Comparison of ENCODE assay signal across 37 cellular contexts in genomic region chr14:70193396-70193795, GRCh38. TPM values are rescaled to one million over a fixed set of nuclear protein-coding genes. Genes with fewer than 3 reads are reported as not detected.
"Had no signal": no experiment of that assay in that cellular context is flagged by ENCODE, and none has a peak within 500 bp of the region (broad histone marks: within the 10 kb centered on the region; RNA-seq: fewer than 3 reads in every experiment).

No MANE protein-coding gene starts in this region.

- DNase-seq: activated effector memory CD4-positive, alpha-beta T cell treated with anti-CD3 and anti-CD28 coated beads, Interleukin-2, amount 50 U/mL, for 16 hours; activated effector memory CD4-positive, alpha-beta T cell treated with Interleukin-2 at 50 U/mL for 16 hours; activated gamma-delta T cell; activated gamma-delta T cell treated with Interleukin-2 at 50 U/mL for 16 hours; activated naive CD4-positive, alpha-beta T cell; activated naive CD4-positive, alpha-beta T cell treated with anti-CD3 and anti-CD28 coated beads for 36 hours; activated naive CD4-positive, alpha-beta T cell treated with anti-CD3 and anti-CD28 coated beads, Interleukin-2, amount 50 U/mL, for 16 hours; activated naive CD8-positive, alpha-beta T cell treated with anti-CD3 and anti-CD28 coated beads for 36 hours; activated naive CD8-positive, alpha-beta T cell treated with anti-CD3 and anti-CD28 coated beads, Interleukin-2, amount 10 ng/mL, durations not matched to agents 7 days and 5 days; activated naive CD8-positive, alpha-beta T cell treated with anti-CD3 and anti-CD28 coated beads, Interleukin-2, amount 50 U/mL, for 24 hours; activated T-cell treated with anti-CD3 and anti-CD28 coated beads for 4 hours; activated T-cell treated with anti-CD3 and anti-CD28 coated beads, Interleukin-2, amount 50 U/mL, for 1 hour; activated T-cell treated with anti-CD3 and anti-CD28 coated beads, Interleukin-2, amount 50 U/mL, for 24 hours; activated T-cell treated with anti-CD3 and anti-CD28 coated beads, Interleukin-2, amount 50 U/mL, for 4 hours; activated T-cell treated with anti-CD3 and anti-CD28 coated beads, Interleukin-2, amount 50 U/mL, for 48 hours; activated T-cell treated with anti-CD3 and anti-CD28 coated beads, Interleukin-2, amount 50 U/mL, for 72 hours; adrenal gland; amniotic stem cell; amygdala; anterior cingulate cortex; aorta; brain microvascular endothelial cell; caudate nucleus; central memory CD4-positive, alpha-beta T cell; cerebellar nuclear complex had no signal

- H3K4me1 ChIP-seq: breast epithelium had no signal

- H3K27ac ChIP-seq: adrenal gland, ascending aorta, body of pancreas, brain microvascular endothelial cell, breast epithelium, cardiac muscle cell had no signal

- ATAC-seq: activated naive CD4-positive, alpha-beta T cell treated with anti-CD3 and anti-CD28 coated beads, Interleukin-2, amount 50 U/mL, for 72 hours; activated naive CD8-positive, alpha-beta T cell treated with anti-CD3 and anti-CD28 coated beads, Interleukin-2, amount 50 U/mL, for 24 hours; activated T-cell treated with anti-CD3 and anti-CD28 coated beads, Interleukin-2, amount 50 U/mL, for 4 hours; activated T-cell treated with anti-CD3 and anti-CD28 coated beads, Interleukin-2, amount 50 U/mL, for 72 hours; activated T-helper 17 cell treated with anti-CD3 and anti-CD28 coated beads, Interleukin-2, amount 50 U/mL, for 72 hours; body of pancreas had no signal

- H3K27me3 ChIP-seq: ascending aorta had no signal

- H3K9me3 Mint-ChIP-seq: activated naive CD4-positive, alpha-beta T cell treated with anti-CD3 and anti-CD28 coated beads, Interleukin-2, amount 50 U/mL, for 72 hours; activated naive CD8-positive, alpha-beta T cell treated with anti-CD3 and anti-CD28 coated beads for 36 hours; activated naive CD8-positive, alpha-beta T cell treated with anti-CD3 and anti-CD28 coated beads, Interleukin-2, amount 10 ng/mL, durations not matched to agents 7 days and 5 days; activated T-cell treated with anti-CD3 and anti-CD28 coated beads, Interleukin-2, amount 50 U/mL, for 24 hours; activated T-cell treated with anti-CD3 and anti-CD28 coated beads, Interleukin-2, amount 50 U/mL, for 4 hours; activated T-helper 1 cell treated with anti-CD3 and anti-CD28 coated beads, Interleukin-12 subunit alpha, Interleukin-12 subunit beta, Interleukin-2, Interleukin-4 antibody, amounts not matched to agents 30 ng/mL and 10 ng/mL and 1 ng/mL, durations not matched to agents 14 hours and 24 hours and 36 hours; activated T-helper 17 cell treated with anti-CD3 and anti-CD28 coated beads, Interleukin-2, amount 50 U/mL, for 72 hours; activated T-helper 2 cell treated with anti-CD3 and anti-CD28 coated beads, Interferon-gamma antibody, Interleukin-2, Interleukin-4, amounts not matched to agents 10 μg/mL and 5 μg/mL and 100 μg/mL, durations not matched to agents 14 hours and 24 hours and 36 hours had no signal

- H3K4me3 ChIP-seq: adrenal gland, ascending aorta, body of pancreas, breast epithelium, cardiac muscle cell had no signal

- H3K36me3 Mint-ChIP-seq: activated naive CD8-positive, alpha-beta T cell; activated naive CD8-positive, alpha-beta T cell treated with anti-CD3 and anti-CD28 coated beads for 36 hours; activated naive CD8-positive, alpha-beta T cell treated with anti-CD3 and anti-CD28 coated beads, Interleukin-2, amount 10 ng/mL, durations not matched to agents 7 days and 5 days; brain had no signal

- H3K4me1 Mint-ChIP-seq: activated T-helper 17 cell treated with anti-CD3 and anti-CD28 coated beads, Interleukin-2, amount 50 U/mL, for 72 hours had no signal

- H3K36me3 ChIP-seq: adrenal gland, ascending aorta, brain microvascular endothelial cell, breast epithelium, cardiac muscle cell had no signal

- H3K9me3 ChIP-seq: adrenal gland, ascending aorta, body of pancreas, breast epithelium had no signal

- H3K4me3 Mint-ChIP-seq: activated naive CD4-positive, alpha-beta T cell treated with anti-CD3 and anti-CD28 coated beads for 36 hours; activated naive CD8-positive, alpha-beta T cell; activated naive CD8-positive, alpha-beta T cell treated with anti-CD3 and anti-CD28 coated beads for 36 hours; activated naive CD8-positive, alpha-beta T cell treated with anti-CD3 and anti-CD28 coated beads, Interleukin-2, amount 10 ng/mL, durations not matched to agents 7 days and 5 days; activated naive CD8-positive, alpha-beta T cell treated with anti-CD3 and anti-CD28 coated beads, Interleukin-2, amount 50 U/mL, for 24 hours; activated T-cell treated with anti-CD3 and anti-CD28 coated beads, Interleukin-2, amount 50 U/mL, for 24 hours; activated T-cell treated with anti-CD3 and anti-CD28 coated beads, Interleukin-2, amount 50 U/mL, for 4 hours; activated T-cell treated with anti-CD3 and anti-CD28 coated beads, Interleukin-2, amount 50 U/mL, for 72 hours; activated T-helper 1 cell treated with anti-CD3 and anti-CD28 coated beads, Interleukin-12 subunit alpha, Interleukin-12 subunit beta, Interleukin-2, Interleukin-4 antibody, amounts not matched to agents 30 ng/mL and 10 ng/mL and 1 ng/mL, durations not matched to agents 14 hours and 24 hours and 36 hours; activated T-helper 17 cell treated with anti-CD3 and anti-CD28 coated beads, Interleukin-2, amount 50 U/mL, for 72 hours; brain; central memory CD8-positive, alpha-beta T cell had no signal

- H3K27ac Mint-ChIP-seq: activated naive CD4-positive, alpha-beta T cell treated with anti-CD3 and anti-CD28 coated beads for 36 hours; activated naive CD4-positive, alpha-beta T cell treated with anti-CD3 and anti-CD28 coated beads, Interleukin-2, amount 50 U/mL, for 72 hours; activated naive CD8-positive, alpha-beta T cell; activated naive CD8-positive, alpha-beta T cell treated with anti-CD3 and anti-CD28 coated beads for 36 hours; activated naive CD8-positive, alpha-beta T cell treated with anti-CD3 and anti-CD28 coated beads, Interleukin-2, amount 10 ng/mL, durations not matched to agents 7 days and 5 days; activated naive CD8-positive, alpha-beta T cell treated with anti-CD3 and anti-CD28 coated beads, Interleukin-2, amount 50 U/mL, for 24 hours; activated T-cell treated with anti-CD3 and anti-CD28 coated beads, Interleukin-2, amount 50 U/mL, for 24 hours; activated T-cell treated with anti-CD3 and anti-CD28 coated beads, Interleukin-2, amount 50 U/mL, for 72 hours; activated T-helper 1 cell treated with anti-CD3 and anti-CD28 coated beads, Interleukin-12 subunit alpha, Interleukin-12 subunit beta, Interleukin-2, Interleukin-4 antibody, amounts not matched to agents 30 ng/mL and 10 ng/mL and 1 ng/mL, durations not matched to agents 14 hours and 24 hours and 36 hours; activated T-helper 17 cell treated with anti-CD3 and anti-CD28 coated beads, Interleukin-2, amount 50 U/mL, for 72 hours; activated T-helper 2 cell treated with anti-CD3 and anti-CD28 coated beads, Interferon-gamma antibody, Interleukin-2, Interleukin-4, amounts not matched to agents 10 μg/mL and 5 μg/mL and 100 μg/mL, durations not matched to agents 14 hours and 24 hours and 36 hours; brain had no signal

RNA-seq across cellular contexts. Expression of gene SLC8A3, which starts 4.6 kb away (rescaled TPM):
- total RNA-seq: ascending aorta, bronchial epithelial cell had no signal
